In the genomic region with DNA sequence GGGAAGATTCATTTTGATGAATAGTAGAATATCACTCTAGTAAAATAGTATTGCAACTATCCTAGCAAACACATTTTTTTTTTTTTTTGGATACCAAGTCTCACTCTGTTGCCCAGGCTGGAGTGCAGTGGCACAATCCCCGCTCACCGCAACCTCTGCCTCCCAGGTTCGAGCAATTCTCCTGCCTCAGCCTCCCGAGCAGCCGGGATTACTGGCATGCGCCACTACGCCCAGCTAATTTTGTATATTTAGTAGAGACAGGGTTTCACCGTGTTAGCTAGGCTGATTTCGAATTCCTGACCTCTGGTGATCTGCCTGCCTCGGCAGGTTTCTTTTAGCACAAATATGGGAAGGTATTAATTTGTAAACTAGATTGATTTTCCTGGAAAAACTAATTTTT, we compare ENCODE assay signal across 22 cellular contexts.
"Had no signal": no experiment of that assay in that cellular context is flagged by ENCODE, and none has a peak within 500 bp of the region (broad histone marks: within the 10 kb centered on the region; RNA-seq: fewer than 3 reads in every experiment).

No MANE protein-coding gene starts in this region.

- H3K27me3 Mint-ChIP-seq: dendritic cell treated with granulocyte-macrophage colony-stimulating factor and Interleukin-4, amounts not matched to agents 40 ng/mL and 50 ng/mL, for 4 days; effector memory CD8-positive, alpha-beta T cell; naive B cell had no signal

- ATAC-seq: effector memory CD8-positive, alpha-beta T cell; esophagus mucosa; foreskin keratinocyte; gastroesophageal sphincter; heart right ventricle; left cardiac atrium; left lung; left ventricle myocardium superior; lower lobe of right lung; mucosa of descending colon had no signal

- H3K27ac Mint-ChIP-seq: dendritic cell treated with granulocyte-macrophage colony-stimulating factor and Interleukin-4, amounts not matched to agents 40 ng/mL and 50 ng/mL, for 4 days; effector memory CD8-positive, alpha-beta T cell had no signal

- H3K36me3 ChIP-seq: colonic mucosa had no signal

- H3K4me1 ChIP-seq: colonic mucosa, foreskin keratinocyte, left lung had no signal

- H3K4me3 Mint-ChIP-seq: dendritic cell treated with granulocyte-macrophage colony-stimulating factor and Interleukin-4, amounts not matched to agents 40 ng/mL and 50 ng/mL, for 4 days; effector memory CD8-positive, alpha-beta T cell; endodermal cell; mesothelial cell of epicardium; naive B cell had no signal

- H3K27ac ChIP-seq: colonic mucosa, epithelial cell of prostate, foreskin keratinocyte, gastroesophageal sphincter, heart right ventricle, left lung, lower lobe of right lung had no signal

- H3K9me3 ChIP-seq: colonic mucosa, gastroesophageal sphincter, heart right ventricle, left lung, lower lobe of right lung, mucosa of descending colon had no signal

- H3K9me3 Mint-ChIP-seq: dendritic cell treated with granulocyte-macrophage colony-stimulating factor and Interleukin-4, amounts not matched to agents 40 ng/mL and 50 ng/mL, for 4 days; endodermal cell had no signal

- H3K4me3 ChIP-seq: colonic mucosa, gastroesophageal sphincter, heart right ventricle, left lung, lower lobe of right lung, mucosa of descending colon had no signal

- H3K27me3 ChIP-seq: colonic mucosa, foreskin keratinocyte, gastroesophageal sphincter, heart right ventricle, left lung had no signal

- DNase-seq: colonic mucosa; cortex of kidney; effector CD8-positive, alpha-beta T cell; effector memory CD8-positive, alpha-beta T cell; endodermal cell; erythroblast; foreskin keratinocyte; head of caudate nucleus; heart right ventricle; hippocampal formation; left cardiac atrium; left ventricle myocardium superior; lower lobe of right lung; mesenchymal stem cell; mucosa of descending colon; naive B cell had no signal
